18 cellular contexts compared by ENCODE assay signal in genomic region chr10:88060762-88061161, GRCh38.
DNase-seq lines count a peak whose midpoint lies in the region; ATAC-seq, FAIRE-seq and TF ChIP-seq lines count a peak whose summit lies in the region.
"Had no signal": no experiment of that assay in that cellular context is flagged by ENCODE, and none has a peak within 500 bp of the region (broad histone marks: within the 10 kb centered on the region; RNA-seq: fewer than 3 reads in every experiment).

No MANE protein-coding gene starts in this region.

- TF ChIP-seq CTCF in nephron progenitor cell (IDR thresholded peaks at IDR 0.05) (no peak), A673 (conservative IDR thresholded peaks at IDR 0.05; ENCODE audit: low read depth, low read length) (no peak)

- H3K27ac Mint-ChIP-seq in activated naive CD8-positive, alpha-beta T cell treated with anti-CD3 and anti-CD28 coated beads, Interleukin-2, amount 10 ng/mL, durations not matched to agents 7 days and 5 days: peak overlapping the region; percentile 67
- H3K27ac Mint-ChIP-seq in activated naive CD8-positive, alpha-beta T cell treated with anti-CD3 and anti-CD28 coated beads, Interleukin-2, amount 50 U/mL, for 24 hours: no peak overlapping the region
- H3K27ac Mint-ChIP-seq in dendritic cell treated with granulocyte-macrophage colony-stimulating factor and Interleukin-4, amounts not matched to agents 40 ng/mL and 50 ng/mL, for 4 days: peak overlapping the region; percentile 48
- H3K27ac Mint-ChIP-seq in nephron progenitor cell: peak overlapping the region; percentile 60
- H3K27ac Mint-ChIP-seq: GM23338, HFFc6 had no signal

- H3K27ac ChIP-seq in A673 (ENCODE audit: low read depth, low read length, poor library complexity, severe bottlenecking): no peak overlapping the region

- H3K9me3 Mint-ChIP-seq in activated naive CD8-positive, alpha-beta T cell treated with anti-CD3 and anti-CD28 coated beads, Interleukin-2, amount 10 ng/mL, durations not matched to agents 7 days and 5 days: peaks cover 5% of the 10 kb centered on the region
- H3K9me3 Mint-ChIP-seq in activated naive CD8-positive, alpha-beta T cell treated with anti-CD3 and anti-CD28 coated beads, Interleukin-2, amount 50 U/mL, for 24 hours: no peaks in the 10 kb centered on the region
- H3K9me3 Mint-ChIP-seq in dendritic cell treated with granulocyte-macrophage colony-stimulating factor and Interleukin-4, amounts not matched to agents 40 ng/mL and 50 ng/mL, for 4 days: no peaks in the 10 kb centered on the region
- peaks cover 5% of the 10 kb centered on the region for H3K9me3 Mint-ChIP-seq in nephron progenitor cell
- H3K9me3 Mint-ChIP-seq: GM23338, HFFc6 had no signal

- H3K36me3 Mint-ChIP-seq in activated naive CD8-positive, alpha-beta T cell treated with anti-CD3 and anti-CD28 coated beads, Interleukin-2, amount 10 ng/mL, durations not matched to agents 7 days and 5 days: peaks cover 5% of the 10 kb centered on the region
- no peaks in the 10 kb centered on the region for H3K36me3 Mint-ChIP-seq in activated naive CD8-positive, alpha-beta T cell treated with anti-CD3 and anti-CD28 coated beads, Interleukin-2, amount 50 U/mL, for 24 hours (ENCODE audit: low read depth)
- H3K36me3 Mint-ChIP-seq in dendritic cell treated with granulocyte-macrophage colony-stimulating factor and Interleukin-4, amounts not matched to agents 40 ng/mL and 50 ng/mL, for 4 days (ENCODE audit: low read depth): no peaks in the 10 kb centered on the region
- H3K36me3 Mint-ChIP-seq in nephron progenitor cell (ENCODE audit: low read depth): peaks cover 6% of the 10 kb centered on the region

- BruUV-seq in A673 (replicated peaks; lab: Mats Ljungman, UMichigan): no TSS peak

- H3K4me1 Mint-ChIP-seq in activated naive CD8-positive, alpha-beta T cell treated with anti-CD3 and anti-CD28 coated beads, Interleukin-2, amount 10 ng/mL, durations not matched to agents 7 days and 5 days: peaks cover 32% of the 10 kb centered on the region
- peaks cover 39% of the 10 kb centered on the region for H3K4me1 Mint-ChIP-seq in activated naive CD8-positive, alpha-beta T cell treated with anti-CD3 and anti-CD28 coated beads, Interleukin-2, amount 50 U/mL, for 24 hours
- peaks cover 54% of the 10 kb centered on the region for H3K4me1 Mint-ChIP-seq in dendritic cell treated with granulocyte-macrophage colony-stimulating factor and Interleukin-4, amounts not matched to agents 40 ng/mL and 50 ng/mL, for 4 days (ENCODE audit: low read depth)
- H3K4me1 Mint-ChIP-seq in nephron progenitor cell: peaks cover 27% of the 10 kb centered on the region

- POLR2A ChIA-PET in activated naive CD8-positive, alpha-beta T cell treated with anti-CD3 and anti-CD28 coated beads, Interleukin-2, amount 10 ng/mL, durations not matched to agents 7 days and 5 days (lab: Charles Lee): interaction anchor here (0.5 kb wide), 1 partner anchor 13 kb away, joined by 4 read pairs; no protein-coding TSS in a partner anchor
- POLR2A ChIA-PET in A673 (lab: Charles Lee; ENCODE audit: low non-redundant PET): no interaction called here

- no peak for FAIRE-seq in frontal cortex (lab: Jason Lieb, UNC)
- FAIRE-seq: RCC 7860 had no signal

- H3K27me3 ChIP-seq in A673 (replicated peaks; ENCODE audit: insufficient read depth, low read depth, low read length, poor library complexity): no peaks in the 10 kb centered on the region

- no peaks in the 10 kb centered on the region for H3K9me3 ChIP-seq in A673 (ENCODE audit: low read depth, low read length, poor library complexity, severe bottlenecking)

- intact Hi-C loops in dendritic cell treated with granulocyte-macrophage colony-stimulating factor and Interleukin-4, amounts not matched to agents 40 ng/mL and 50 ng/mL, for 4 days (cut with micrococcal nuclease): no loop called here
- intact Hi-C loops in A673 (cut with micrococcal nuclease; ENCODE audit: unreplicated experiment): no loop called here

- H3K4me3 Mint-ChIP-seq in activated naive CD8-positive, alpha-beta T cell treated with anti-CD3 and anti-CD28 coated beads, Interleukin-2, amount 10 ng/mL, durations not matched to agents 7 days and 5 days: no peak overlapping the region
- H3K4me3 Mint-ChIP-seq in activated naive CD8-positive, alpha-beta T cell treated with anti-CD3 and anti-CD28 coated beads, Interleukin-2, amount 50 U/mL, for 24 hours: no peak overlapping the region
- no peak overlapping the region for H3K4me3 Mint-ChIP-seq in dendritic cell treated with granulocyte-macrophage colony-stimulating factor and Interleukin-4, amounts not matched to agents 40 ng/mL and 50 ng/mL, for 4 days
- no peak overlapping the region for H3K4me3 Mint-ChIP-seq in nephron progenitor cell
- H3K4me3 Mint-ChIP-seq: GM23338, HFFc6 had no signal

- no peaks in the 10 kb centered on the region for H3K27me3 Mint-ChIP-seq in activated naive CD8-positive, alpha-beta T cell treated with anti-CD3 and anti-CD28 coated beads, Interleukin-2, amount 10 ng/mL, durations not matched to agents 7 days and 5 days
- H3K27me3 Mint-ChIP-seq in activated naive CD8-positive, alpha-beta T cell treated with anti-CD3 and anti-CD28 coated beads, Interleukin-2, amount 50 U/mL, for 24 hours: no peaks in the 10 kb centered on the region
- no peaks in the 10 kb centered on the region for H3K27me3 Mint-ChIP-seq in dendritic cell treated with granulocyte-macrophage colony-stimulating factor and Interleukin-4, amounts not matched to agents 40 ng/mL and 50 ng/mL, for 4 days
- H3K27me3 Mint-ChIP-seq in nephron progenitor cell (ENCODE audit: low read depth, poor library complexity): no peaks in the 10 kb centered on the region

- H3K36me3 ChIP-seq in A673 (ENCODE audit: insufficient read depth, low read length, poor library complexity, severe bottlenecking): no peaks in the 10 kb centered on the region

- DNase-seq in activated naive CD8-positive, alpha-beta T cell treated with anti-CD3 and anti-CD28 coated beads, Interleukin-2, amount 10 ng/mL, durations not matched to agents 7 days and 5 days: no peak
- no peak for DNase-seq in activated naive CD8-positive, alpha-beta T cell treated with anti-CD3 and anti-CD28 coated beads, Interleukin-2, amount 50 U/mL, for 24 hours
- DNase-seq in nephron progenitor cell (no peak), frontal cortex (ENCODE audit: low spot score in 2 of 2) (no peak), SHP77 treated with DMSO at 0.1 percent for 48 hours (lab: John Stamatoyannopoulos, UW) (no peak), A673 (ENCODE audit: low spot score) (no peak), glomerular visceral epithelial cell (ENCODE audit: extremely low spot score) (no peak)
- DNase-seq: 8988T, C1 segment of cervical spinal cord, DMS153, HFFc6, NCI-H1417 treated with DMSO at 0.1 percent for 48 hours, NCI-H2029 treated with DMSO at 0.1 percent for 48 hours, NCI-H510A treated with DMSO at 0.1 percent for 48 hours, SIG-M5 had no signal

- ATAC-seq in activated naive CD8-positive, alpha-beta T cell treated with anti-CD3 and anti-CD28 coated beads, Interleukin-2, amount 10 ng/mL, durations not matched to agents 7 days and 5 days (ENCODE audit: low read depth): no peak
- no peak for ATAC-seq in activated naive CD8-positive, alpha-beta T cell treated with anti-CD3 and anti-CD28 coated beads, Interleukin-2, amount 50 U/mL, for 24 hours
- ATAC-seq: GM23338 had no signal

- CTCF ChIA-PET in A673 (lab: Charles Lee): no interaction called here

- H3K4me1 ChIP-seq in A673 (ENCODE audit: insufficient read depth, low read length, poor library complexity, severe bottlenecking): no peaks in the 10 kb centered on the region

- H3K4me3 ChIP-seq in A673 (ENCODE audit: low read depth, low read length, poor library complexity, severe bottlenecking): no peak overlapping the region
- H3K4me3 ChIP-seq: GM23338 had no signal
